7 cellular contexts compared by ENCODE assay signal in the genomic region with DNA sequence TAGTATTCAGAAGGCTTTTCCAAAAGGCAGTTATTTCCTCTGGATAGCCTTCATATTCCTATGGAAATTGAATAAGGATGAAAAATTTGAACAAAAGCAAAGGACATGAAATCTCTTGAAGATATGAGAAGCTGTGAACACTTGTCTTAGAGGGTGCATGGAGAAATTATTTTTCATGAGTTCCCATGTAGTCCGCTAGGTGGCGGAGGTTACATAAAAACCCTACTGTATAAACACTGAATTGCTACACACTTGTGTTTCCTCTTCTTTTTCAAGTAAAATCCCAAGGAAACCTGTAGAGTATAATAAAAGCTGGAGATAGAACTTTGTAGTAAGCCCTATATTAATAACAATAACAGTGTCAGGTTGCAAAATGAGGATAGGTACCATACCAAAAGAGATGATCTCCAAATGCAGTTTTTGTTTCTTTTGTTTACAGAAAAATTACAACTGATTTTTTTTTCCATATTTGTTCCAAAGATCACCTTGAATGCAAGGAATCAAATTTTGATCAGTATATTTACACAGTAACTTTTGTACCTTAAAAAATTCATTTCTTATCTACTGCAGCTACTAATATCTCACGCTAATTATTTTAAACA. TPM values are rescaled to one million over a fixed set of nuclear protein-coding genes. Genes with fewer than 3 reads are reported as not detected.
DNase-seq lines count a peak whose midpoint lies in the region; ATAC-seq and TF ChIP-seq lines count a peak whose summit lies in the region.

No MANE protein-coding gene starts in this region.

- intact Hi-C loops in Caco-2 (cut with micrococcal nuclease; ENCODE audit: unreplicated experiment) (loop anchor here (2.0 kb wide), 1 partner anchor 71 kb away; no protein-coding TSS in a partner anchor), aorta (cut with DNase I) (no loop called here)
- intact Hi-C loops in activated CD8-positive, alpha-beta T cell treated with anti-CD3 and anti-CD28 coated beads for 36 hours (cut with micrococcal nuclease), result loop anchor here (5.0 kb wide), 1 partner anchor 69 kb away; no protein-coding TSS in a partner anchor

- BruUV-seq in Caco-2 (replicated peaks; lab: Mats Ljungman, UMichigan), result no TSS peak

- H3K4me1 Mint-ChIP-seq in Caco-2 (ENCODE audit: low read depth, unreplicated experiment), result no peaks in the 10 kb centered on the region
- H3K4me1 Mint-ChIP-seq in activated CD8-positive, alpha-beta T cell treated with anti-CD3 and anti-CD28 coated beads for 36 hours (ENCODE audit: low read depth), result peaks cover 3% of the 10 kb centered on the region

- H3K4me1 ChIP-seq in Caco-2, result peaks cover 9% of the 10 kb centered on the region; the same call in 1 of the 2 replicates
- no peaks in the 10 kb centered on the region for H3K4me1 ChIP-seq in aorta (ENCODE audit: control insufficient read depth in 1 of 2, insufficient read depth in 2 of 2, low read length in 2 of 2)

- POLR2A ChIA-PET in Caco-2 (lab: Charles Lee), result no interaction called here
- POLR2A ChIA-PET in activated CD8-positive, alpha-beta T cell treated with anti-CD3 and anti-CD28 coated beads for 36 hours (lab: Charles Lee), result interaction anchor here (1.1 kb wide), 1 partner anchor 823 kb away, joined by 3 read pairs; no protein-coding TSS in a partner anchor

- peaks cover 3% of the 10 kb centered on the region for H3K27me3 Mint-ChIP-seq in Caco-2 (ENCODE audit: insufficient read depth, unreplicated experiment)
- H3K27me3 Mint-ChIP-seq in activated CD8-positive, alpha-beta T cell treated with anti-CD3 and anti-CD28 coated beads for 36 hours, result peaks cover 19% of the 10 kb centered on the region

- H3K4me3 Mint-ChIP-seq in Caco-2 (ENCODE audit: unreplicated experiment), result no peak overlapping the region
- peak overlapping the region; percentile 41 for H3K4me3 Mint-ChIP-seq in activated CD8-positive, alpha-beta T cell treated with anti-CD3 and anti-CD28 coated beads for 36 hours

- H3K4me3 ChIP-seq in Caco-2 (ENCODE audit: low read depth, low read length) (no peak overlapping the region), aorta (ENCODE audit: low read length in 2 of 2) (no peak overlapping the region)

- CTCF ChIA-PET in Caco-2 (lab: Charles Lee), result interaction anchor here (0.6 to 0.8 kb wide), 2 partner anchors 12 to 138 kb away, joined by 3 to 4 read pairs; no protein-coding TSS in a partner anchor
- CTCF ChIA-PET in activated CD8-positive, alpha-beta T cell treated with anti-CD3 and anti-CD28 coated beads for 36 hours (lab: Charles Lee), result interaction anchor here (0.6 to 7.6 kb wide), 24 partner anchors 12 to 859 kb away, joined by 3 to 83 read pairs (median 4); a partner anchor contains a TSS

- peak in 1 of 2 experiments; percentile 37 for DNase-seq in Caco-2
- peak; percentile 4 for DNase-seq in NCI-H1048 (lab: John Stamatoyannopoulos, UW)
- peak; percentile 45 for DNase-seq in activated CD8-positive, alpha-beta T cell treated with anti-CD3 and anti-CD28 coated beads for 36 hours
- DNase-seq in glomerular endothelial cell (ENCODE audit: extremely low read depth, low read depth, low spot score), result peak; percentile 37
- peak; percentile 1 for DNase-seq in smooth muscle cell of the brain vasculature (ENCODE audit: low read depth, low spot score)
- no peak for DNase-seq in aorta

- no peaks in the 10 kb centered on the region for H3K36me3 ChIP-seq in Caco-2 (ENCODE audit: control insufficient read depth, insufficient read depth, low read length)
- no peaks in the 10 kb centered on the region for H3K36me3 ChIP-seq in aorta (ENCODE audit: control insufficient read depth in 1 of 2, insufficient read depth in 2 of 2, low read length in 1 of 2)

- no peaks in the 10 kb centered on the region for H3K36me3 Mint-ChIP-seq in Caco-2 (ENCODE audit: insufficient read depth, unreplicated experiment)
- H3K36me3 Mint-ChIP-seq in activated CD8-positive, alpha-beta T cell treated with anti-CD3 and anti-CD28 coated beads for 36 hours (ENCODE audit: low read depth), result no peaks in the 10 kb centered on the region

- H3K27me3 ChIP-seq in Caco-2 (replicated peaks; ENCODE audit: control insufficient read depth, insufficient read depth, low read length) (no peaks in the 10 kb centered on the region), aorta (ENCODE audit: control insufficient read depth in 1 of 2, insufficient read depth in 2 of 2, low read length in 1 of 2) (no peaks in the 10 kb centered on the region)

- ATAC-seq in GM18858 (IDR thresholded peaks at IDR 0.05; ENCODE audit: unreplicated experiment), result peak; percentile 62
- peak; percentile 73 for ATAC-seq in activated CD8-positive, alpha-beta T cell treated with anti-CD3 and anti-CD28 coated beads for 36 hours
- no peak for ATAC-seq in aorta (ENCODE audit: low FRiP score)

- no peak overlapping the region for H3K27ac ChIP-seq in aorta (ENCODE audit: low read depth in 1 of 2, low read length in 2 of 2)

- peak; percentile 82 to 87 for TF ChIP-seq CTCF in Caco-2 (IDR thresholded peaks at IDR 0.05; ENCODE audit: insufficient read depth in 1 of 2, low read depth in 1 of 2, low read length in 1 of 2, severe bottlenecking in 1 of 2, unreplicated experiment in 1 of 2)
- TF ChIP-seq CTCF in activated CD8-positive, alpha-beta T cell treated with anti-CD3 and anti-CD28 coated beads for 36 hours (IDR thresholded peaks at IDR 0.05), result peak; percentile 88

- 30 to 33% methylated on average over 3 of the region's 3 CpGs for WGBS in aorta, 2 donors

- H3K9me3 Mint-ChIP-seq in Caco-2 (ENCODE audit: unreplicated experiment), result peaks cover 26% of the 10 kb centered on the region
- H3K9me3 Mint-ChIP-seq in activated CD8-positive, alpha-beta T cell treated with anti-CD3 and anti-CD28 coated beads for 36 hours, result peaks cover 3% of the 10 kb centered on the region

- H3K9me3 ChIP-seq in Caco-2, result no peaks in the 10 kb centered on the region
- H3K9me3 ChIP-seq in aorta (ENCODE audit: control insufficient read depth, low read length), result peaks cover 1% of the 10 kb centered on the region

- H3K27ac Mint-ChIP-seq in Caco-2 (ENCODE audit: unreplicated experiment), result no peak overlapping the region
- no peak overlapping the region for H3K27ac Mint-ChIP-seq in activated CD8-positive, alpha-beta T cell treated with anti-CD3 and anti-CD28 coated beads for 36 hours

RNA-seq across cellular contexts. Expression of a gene that starts 37.8 kb away (rescaled TPM):
- total RNA-seq in Caco-2 (2022) (0.23 TPM in 1 of 2 replicates, not detected in the other), glomerular endothelial cell (not detected in 2 replicates), aorta (not detected)
- not detected for total RNA-seq in activated CD8-positive, alpha-beta T cell treated with anti-CD3 and anti-CD28 coated beads for 36 hours
- not detected for polyA plus RNA-seq in aorta

RNA-seq across cellular contexts. Expression of a gene that starts 57.8 kb away (rescaled TPM):
- total RNA-seq in Caco-2 (2022) (not detected in 2 replicates), glomerular endothelial cell (not detected in 2 replicates), aorta (not detected)
- total RNA-seq in activated CD8-positive, alpha-beta T cell treated with anti-CD3 and anti-CD28 coated beads for 36 hours, result not detected
- polyA plus RNA-seq in aorta, result not detected

Comparison
In these comparisons a context has a peak if more than half of its experiments do, and no peak if none do; other contexts are left out.
1. DNase-seq: peak in NCI-H1048 (single experiment), activated CD8-positive, alpha-beta T cell treated with anti-CD3 and anti-CD28 coated beads for 36 hours (single experiment), glomerular endothelial cell (single experiment) and smooth muscle cell of the brain vasculature (single experiment); none in aorta (0 of 2).
2. intact Hi-C loops: an anchor here in Caco-2 (2.0 kb wide) and activated CD8-positive, alpha-beta T cell treated with anti-CD3 and anti-CD28 coated beads for 36 hours (5.0 kb wide); none called in aorta.